23 cellular contexts compared by ENCODE assay signal in the genomic region with DNA sequence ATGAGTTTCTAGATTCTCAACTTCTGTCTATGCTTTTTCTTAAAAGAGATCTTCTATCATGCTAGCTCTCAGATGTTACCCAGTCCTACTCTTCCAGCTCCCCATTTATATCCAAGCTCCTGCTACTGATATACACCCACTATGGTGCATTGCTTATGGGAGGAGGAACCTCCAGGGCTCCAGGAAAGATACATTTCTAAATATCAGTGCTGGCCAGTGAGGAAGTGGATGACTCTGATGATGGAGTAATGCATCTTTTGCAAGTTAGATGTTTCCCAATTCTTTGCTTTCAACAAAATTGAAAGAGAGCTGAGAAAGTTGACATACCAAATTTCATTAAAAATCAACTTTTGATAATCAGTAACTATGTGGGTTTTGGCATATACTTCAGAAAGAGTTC.
DNase-seq lines count a peak whose midpoint lies in the region; ATAC-seq, FAIRE-seq and TF ChIP-seq lines count a peak whose summit lies in the region.
"Had no signal": no experiment of that assay in that cellular context is flagged by ENCODE, and none has a peak within 500 bp of the region (broad histone marks: within the 10 kb centered on the region; RNA-seq: fewer than 3 reads in every experiment).

No MANE protein-coding gene starts in this region.

- no peak for TF ChIP-seq CTCF in Caco-2 (IDR thresholded peaks at IDR 0.05; ENCODE audit: insufficient read depth in 1 of 2, low read depth in 1 of 2, low read length in 1 of 2, severe bottlenecking in 1 of 2, unreplicated experiment in 1 of 2)
- TF ChIP-seq CTCF in cardiac fibroblast (IDR thresholded peaks at IDR 0.05; ENCODE audit: low read depth, low read length) = no peak
- TF ChIP-seq CTCF in pancreas (IDR thresholded peaks at IDR 0.05) = no peak

- peaks cover 89% of the 10 kb centered on the region for H3K9me3 ChIP-seq in Caco-2
- H3K9me3 ChIP-seq in pancreas = peaks cover 0 to 6% (median 0%) of the 10 kb centered on the region in 4 donors
- H3K9me3 ChIP-seq: ovary had no signal

- peak overlapping the region; percentile 11 for H3K4me3 Mint-ChIP-seq in Caco-2 (ENCODE audit: unreplicated experiment)
- H3K4me3 Mint-ChIP-seq in activated CD4-positive, alpha-beta T cell treated with anti-CD3 and anti-CD28 coated beads, Interleukin-2, amount 10 ng/mL, durations not matched to agents 24 days and 14 days = no peak overlapping the region
- H3K4me3 Mint-ChIP-seq: activated naive CD8-positive, alpha-beta T cell treated with anti-CD3 and anti-CD28 coated beads for 36 hours; CD4-positive, alpha-beta memory T cell; H9 had no signal

- no TSS peak for BruUV-seq in Caco-2 (replicated peaks; lab: Mats Ljungman, UMichigan)

- H3K27ac ChIP-seq in pancreas = no peak overlapping the region
- H3K27ac ChIP-seq: epithelial cell of prostate, ovary had no signal

- H3K4me1 ChIP-seq in Caco-2 (peaks cover 33% of the 10 kb centered on the region), pancreas (peaks cover 0 to 8% (median 7%) of the 10 kb centered on the region in 3 donors)

- peaks cover 7% of the 10 kb centered on the region for H3K36me3 Mint-ChIP-seq in Caco-2 (ENCODE audit: insufficient read depth, unreplicated experiment)
- peaks cover 9% of the 10 kb centered on the region for H3K36me3 Mint-ChIP-seq in activated CD4-positive, alpha-beta T cell treated with anti-CD3 and anti-CD28 coated beads, Interleukin-2, amount 10 ng/mL, durations not matched to agents 24 days and 14 days (ENCODE audit: low read depth)

- peaks cover 17% of the 10 kb centered on the region for H3K4me1 Mint-ChIP-seq in Caco-2 (ENCODE audit: low read depth, unreplicated experiment)
- no peaks in the 10 kb centered on the region for H3K4me1 Mint-ChIP-seq in activated CD4-positive, alpha-beta T cell treated with anti-CD3 and anti-CD28 coated beads, Interleukin-2, amount 10 ng/mL, durations not matched to agents 24 days and 14 days
- H3K4me1 Mint-ChIP-seq: H9 had no signal

- intact Hi-C loops in Caco-2 (cut with micrococcal nuclease; ENCODE audit: unreplicated experiment) = loop anchor here (5.0 kb wide), 1 partner anchor 106 kb away; no protein-coding TSS in a partner anchor
- intact Hi-C loops in pancreas (cut with DNase I) = no loop called here
- intact Hi-C loops in activated CD4-positive, alpha-beta T cell treated with anti-CD3 and anti-CD28 coated beads, Interleukin-2, amount 10 ng/mL, durations not matched to agents 24 days and 14 days (cut with micrococcal nuclease) = no loop called here

- H3K4me3 ChIP-seq in Caco-2 (ENCODE audit: low read depth, low read length) = no peak overlapping the region
- no peak overlapping the region for H3K4me3 ChIP-seq in cardiac fibroblast (replicated peaks in 1 of 2; ENCODE audit: low read depth in 2 of 2, low read length in 2 of 2)
- no peak overlapping the region for H3K4me3 ChIP-seq in pancreas
- H3K4me3 ChIP-seq: ovary had no signal

- CTCF ChIA-PET in Caco-2 (lab: Charles Lee) = no interaction called here

- H3K27ac Mint-ChIP-seq in Caco-2 (ENCODE audit: unreplicated experiment) = peak overlapping the region; percentile 51
- H3K27ac Mint-ChIP-seq in activated CD4-positive, alpha-beta T cell treated with anti-CD3 and anti-CD28 coated beads, Interleukin-2, amount 10 ng/mL, durations not matched to agents 24 days and 14 days = no peak overlapping the region
- H3K27ac Mint-ChIP-seq: activated naive CD8-positive, alpha-beta T cell treated with anti-CD3 and anti-CD28 coated beads for 36 hours; H9 had no signal

- DNase-seq in Caco-2 (no peak), NCI-H226 (peak; percentile 12), cardiac fibroblast (ENCODE audit: low read depth in 2 of 2) (peak; percentile 20 to 29), pancreas (no peak)
- DNase-seq in activated CD4-positive, alpha-beta T cell treated with anti-CD3 and anti-CD28 coated beads, Interleukin-2, amount 10 ng/mL, durations not matched to agents 24 days and 14 days = no peak
- DNase-seq: activated CD4-positive, alpha-beta T cell treated with anti-CD3 and anti-CD28 coated beads, Interleukin-2, amount 50 U/mL, for 48 hours; activated CD8-positive, alpha-beta memory T cell treated with anti-CD3 and anti-CD28 coated beads, Interleukin-2, amount 50 U/mL, for 48 hours; activated naive CD8-positive, alpha-beta T cell treated with anti-CD3 and anti-CD28 coated beads for 36 hours; CD4-positive, alpha-beta memory T cell; H9; hypothalamus; KBM-7; mesendoderm; NCI-H1048; NCI-H187 treated with DMSO at 0.1 percent for 48 hours; ovary had no signal

- H3K27me3 Mint-ChIP-seq in Caco-2 (ENCODE audit: insufficient read depth, unreplicated experiment) = no peaks in the 10 kb centered on the region
- no peaks in the 10 kb centered on the region for H3K27me3 Mint-ChIP-seq in activated CD4-positive, alpha-beta T cell treated with anti-CD3 and anti-CD28 coated beads, Interleukin-2, amount 10 ng/mL, durations not matched to agents 24 days and 14 days
- H3K27me3 Mint-ChIP-seq: activated naive CD8-positive, alpha-beta T cell treated with anti-CD3 and anti-CD28 coated beads for 36 hours; CD4-positive, alpha-beta memory T cell had no signal

- peaks cover 38% of the 10 kb centered on the region for H3K9me3 Mint-ChIP-seq in Caco-2 (ENCODE audit: unreplicated experiment)
- H3K9me3 Mint-ChIP-seq in activated CD4-positive, alpha-beta T cell treated with anti-CD3 and anti-CD28 coated beads, Interleukin-2, amount 10 ng/mL, durations not matched to agents 24 days and 14 days = peaks cover 27% of the 10 kb centered on the region

- H3K27me3 ChIP-seq in Caco-2 (replicated peaks; ENCODE audit: control insufficient read depth, insufficient read depth, low read length) (no peaks in the 10 kb centered on the region), pancreas (no peaks in the 10 kb centered on the region)
- H3K27me3 ChIP-seq: ovary had no signal

- POLR2A ChIA-PET in Caco-2 (lab: Charles Lee) = no interaction called here

- FAIRE-seq in pancreas (lab: Jason Lieb, UNC) = no peak
- FAIRE-seq: G401.6, islet of Langerhans had no signal

- no peaks in the 10 kb centered on the region for H3K36me3 ChIP-seq in Caco-2 (ENCODE audit: control insufficient read depth, insufficient read depth, low read length)
- H3K36me3 ChIP-seq in pancreas = no peaks in the 10 kb centered on the region
- H3K36me3 ChIP-seq: ovary had no signal

- peak in 3 of 4 donors; percentile 48 to 62 (median 49) for ATAC-seq in pancreas
- no peak for ATAC-seq in HG03139 (IDR thresholded peaks at IDR 0.05; ENCODE audit: unreplicated experiment)
- no peak for ATAC-seq in GM19324 (IDR thresholded peaks at IDR 0.05; ENCODE audit: low FRiP score, unreplicated experiment)
- ATAC-seq: Panc1, sciatic nerve had no signal

Comparison
In these comparisons a context has a peak if more than half of its experiments do, and no peak if none do; other contexts are left out.
1. DNase-seq: peak in NCI-H226 (single experiment) and cardiac fibroblast (2 of 2); none in Caco-2 (0 of 2), pancreas (0 of 6) and activated CD4-positive, alpha-beta T cell treated with anti-CD3 and anti-CD28 coated beads, Interleukin-2, amount 10 ng/mL, durations not matched to agents 24 days and 14 days (single experiment).
2. ATAC-seq: peak in pancreas (3 of 4); none in HG03139 (single experiment) and GM19324 (single experiment).